In genomic region chr17:82053130-82053529, GRCh38 we compare ENCODE assay signal across 9 cellular contexts. TPM values are rescaled to one million over a fixed set of nuclear protein-coding genes. Genes with fewer than 3 reads are reported as not detected.
DNase-seq lines count a peak whose midpoint lies in the region; ATAC-seq and TF ChIP-seq lines count a peak whose summit lies in the region.
"Had no signal": no experiment of that assay in that cellular context is flagged by ENCODE, and none has a peak within 500 bp of the region (broad histone marks: within the 10 kb centered on the region; RNA-seq: fewer than 3 reads in every experiment).

No MANE protein-coding gene starts in this region.

- 89 to 92% methylated on average over 13 to 19 of the region's 19 CpGs for WGBS in endodermal cell (ENCODE audit: insufficient coverage in 1 of 2, insufficient read length in 1 of 2), 2 experiments
- no CpG with 5 or more reads among the region's 19 CpGs for WGBS in trophoblast cell (ENCODE audit: extremely low coverage, insufficient coverage, insufficient read length)

- H4K8ac ChIP-seq in trophoblast cell (ENCODE audit: low read depth, low read length): no peak overlapping the region

- no peak overlapping the region for H2BK12ac ChIP-seq in trophoblast cell (ENCODE audit: low read length)

- peak overlapping the region; percentile 100 for H3K4me2 ChIP-seq in trophoblast cell (ENCODE audit: low read length)

- ATAC-seq in HG02759 (IDR thresholded peaks at IDR 0.05; ENCODE audit: unreplicated experiment) (no peak), GM21717 (IDR thresholded peaks at IDR 0.05; ENCODE audit: unreplicated experiment) (no peak)

- no peak for TF ChIP-seq POLR2A in Peyer's patch (IDR thresholded peaks at IDR 0.05)

- peaks cover 9% of the 10 kb centered on the region for H3K79me2 ChIP-seq in trophoblast cell (ENCODE audit: control insufficient read depth, insufficient read depth, low read length, poor library complexity)

- H3K23ac ChIP-seq in trophoblast cell (ENCODE audit: low read length): no peak overlapping the region

- H3K18ac ChIP-seq in trophoblast cell (ENCODE audit: low read length): no peak overlapping the region

- peaks cover 4% of the 10 kb centered on the region for H3K4me1 Mint-ChIP-seq in endodermal cell

- H3K27ac ChIP-seq in Peyer's patch (no peak overlapping the region), endodermal cell (ENCODE audit: low read depth, low read length) (no peak overlapping the region), trophoblast cell (ENCODE audit: low read depth, low read length) (no peak overlapping the region), WERI-Rb-1 (no peak overlapping the region)

- H3K4me3 ChIP-seq in GM12864 (ENCODE audit: low read depth, low read length) (peak overlapping the region; percentile 94), Peyer's patch (peak overlapping the region in 3 of 4 donors; percentile 94 to 98 (median 96)), endodermal cell (ENCODE audit: low read length) (peak overlapping the region; percentile 89), trophoblast cell (ENCODE audit: low read depth, low read length) (no peak overlapping the region), WERI-Rb-1 (ENCODE audit: low read depth, low read length) (no peak overlapping the region)

- peaks cover 11% of the 10 kb centered on the region for H3K36me3 Mint-ChIP-seq in endodermal cell (ENCODE audit: low read depth)

- peak overlapping the region; percentile 78 for H3K4me3 Mint-ChIP-seq in endodermal cell

- H2BK120ac ChIP-seq in trophoblast cell (ENCODE audit: insufficient read depth, low read length, poor library complexity): no peak overlapping the region

- TF ChIP-seq CTCF in GM12864 (IDR thresholded peaks at IDR 0.05; ENCODE audit: low read depth, low read length, missing control alignments): no peak
- no peak for TF ChIP-seq CTCF in Peyer's patch (IDR thresholded peaks at IDR 0.05)
- no peak for TF ChIP-seq CTCF in endodermal cell (conservative IDR thresholded peaks at IDR 0.05)
- no peak for TF ChIP-seq CTCF in WERI-Rb-1 (IDR thresholded peaks at IDR 0.05; ENCODE audit: low read depth, low read length)

- no peak overlapping the region for H2BK5ac ChIP-seq in trophoblast cell (ENCODE audit: low read depth, low read length, poor library complexity)

- H3K14ac ChIP-seq in trophoblast cell (ENCODE audit: low read length): no peak overlapping the region

- no peak overlapping the region for H2AK5ac ChIP-seq in trophoblast cell (ENCODE audit: low read length)

- H3K9me3 Mint-ChIP-seq in endodermal cell: no peaks in the 10 kb centered on the region

- no peak overlapping the region for H4K91ac ChIP-seq in trophoblast cell (ENCODE audit: low read depth, low read length)

- H3K27me3 Mint-ChIP-seq in endodermal cell (ENCODE audit: insufficient read depth): no peaks in the 10 kb centered on the region

- peak overlapping the region; percentile 71 for H3K9ac ChIP-seq in endodermal cell (ENCODE audit: extremely low read depth, low read length, poor library complexity, severe bottlenecking)
- peak overlapping the region; percentile 15 for H3K9ac ChIP-seq in trophoblast cell (ENCODE audit: low read length)

- H3K4me1 ChIP-seq in Peyer's patch (peaks cover 0 to 31% (median 23%) of the 10 kb centered on the region in 4 donors), endodermal cell (ENCODE audit: control insufficient read depth, insufficient read depth, low read length) (no peaks in the 10 kb centered on the region), trophoblast cell (ENCODE audit: control insufficient read depth in 1 of 2, insufficient read depth in 2 of 2, low read length in 2 of 2) (peaks cover 14 to 15% of the 10 kb centered on the region in 2 experiments)

- peaks cover 0 to 69% (median 0%) of the 10 kb centered on the region in 3 donors for H3K36me3 ChIP-seq in Peyer's patch
- H3K36me3 ChIP-seq in endodermal cell (ENCODE audit: control insufficient read depth, insufficient read depth, low read length): peaks cover 47% of the 10 kb centered on the region
- peaks cover 66 to 71% of the 10 kb centered on the region in 2 experiments for H3K36me3 ChIP-seq in trophoblast cell (ENCODE audit: control insufficient read depth in 1 of 2, insufficient read depth in 2 of 2, low read length in 2 of 2)
- peaks cover 74% of the 10 kb centered on the region for H3K36me3 ChIP-seq in WERI-Rb-1

- no peak overlapping the region for H2AFZ ChIP-seq in trophoblast cell (ENCODE audit: insufficient read depth, low read length, poor library complexity)

- H3K27me3 ChIP-seq in Peyer's patch (no peaks in the 10 kb centered on the region), endodermal cell (ENCODE audit: control insufficient read depth, insufficient read depth, low read length, poor library complexity, severe bottlenecking) (no peaks in the 10 kb centered on the region), trophoblast cell (ENCODE audit: insufficient read depth, low read length) (no peaks in the 10 kb centered on the region), WERI-Rb-1 (ENCODE audit: insufficient read depth, low read depth, severe bottlenecking) (no peaks in the 10 kb centered on the region)

- peaks cover 4% of the 10 kb centered on the region for H3K79me1 ChIP-seq in trophoblast cell (ENCODE audit: low read length)

- H3K27ac Mint-ChIP-seq in endodermal cell: no peak overlapping the region

- H3K4ac ChIP-seq in trophoblast cell (ENCODE audit: low read depth, low read length): no peak overlapping the region

- no peak overlapping the region for H4K12ac ChIP-seq in trophoblast cell (ENCODE audit: low read depth, low read length)

- H3K9me3 ChIP-seq in Peyer's patch: no peaks in the 10 kb centered on the region
- H3K9me3 ChIP-seq in endodermal cell (ENCODE audit: control insufficient read depth, low read length): no peaks in the 10 kb centered on the region
- peaks cover 4% of the 10 kb centered on the region for H3K9me3 ChIP-seq in trophoblast cell (ENCODE audit: insufficient read depth, low read depth, low read length)
- no peaks in the 10 kb centered on the region for H3K9me3 ChIP-seq in WERI-Rb-1 (ENCODE audit: severe bottlenecking)
- H3K9me3 ChIP-seq: mucosa of descending colon had no signal

- DNase-seq in GM12864 (ENCODE audit: low read depth): no peak
- no peak for DNase-seq in Peyer's patch
- no peak for DNase-seq in endodermal cell
- no peak for DNase-seq in trophoblast cell
- DNase-seq in WERI-Rb-1: no peak
- no peak for DNase-seq in C1 segment of cervical spinal cord (lab: John Stamatoyannopoulos, UW)

RNA-seq across cellular contexts. Expression of gene GPS1, which starts 1.4 kb away (rescaled TPM):
- total RNA-seq in Peyer's patch: 100 to 1,000 TPM in 1 of 4 donors, 10 to 100 TPM in 3; 69.2 to 138 (median 88.5) TPM
- total RNA-seq in endodermal cell: 100 to 1,000 TPM; 152 to 153 TPM
- 128 TPM for polyA plus RNA-seq in endodermal cell (2013, experiment 1 of 2)
- polyA plus RNA-seq in endodermal cell (2013, experiment 2 of 2): 119 TPM
- polyA plus RNA-seq in trophoblast cell (2013): 75.8 and 78.1 TPM in 2 replicates

RNA-seq across cellular contexts. Expression of gene RFNG, which starts 1.5 kb away (rescaled TPM):
- total RNA-seq in Peyer's patch (10 to 100 TPM; 42.9 to 65.7 (median 50.2) TPM), endodermal cell (10 to 100 TPM; 46.3 to 54.5 TPM)
- polyA plus RNA-seq in endodermal cell (2013, experiment 1 of 2): 44.6 TPM
- 43.4 TPM for polyA plus RNA-seq in endodermal cell (2013, experiment 2 of 2)
- 26.3 and 27.2 TPM in 2 replicates for polyA plus RNA-seq in trophoblast cell (2013)

RNA-seq across cellular contexts. Expression of gene DUS1L, which starts 12.5 kb away (rescaled TPM):
- 100 to 1,000 TPM in 3 of 4 donors, 10 to 100 TPM in 1; 73.6 to 207 (median 122) TPM for total RNA-seq in Peyer's patch
- 100 to 1,000 TPM in 1 of 2 donors, 10 to 100 TPM in 1; 85.3 to 108 TPM for total RNA-seq in endodermal cell
- polyA plus RNA-seq in endodermal cell (2013, experiment 1 of 2): 74.8 TPM
- 69.5 TPM for polyA plus RNA-seq in endodermal cell (2013, experiment 2 of 2)
- 23.6 and 26.7 TPM in 2 replicates for polyA plus RNA-seq in trophoblast cell (2013)

RNA-seq across cellular contexts. Expression of gene DCXR, which starts 15.6 kb away (rescaled TPM):
- total RNA-seq in Peyer's patch (100 to 1,000 TPM in 2 of 4 donors, 10 to 100 TPM in 2; 68.5 to 104 (median 86.8) TPM), endodermal cell (10 to 100 TPM; 73.8 to 83.6 TPM)
- 84.8 TPM for polyA plus RNA-seq in endodermal cell (2013, experiment 1 of 2)
- polyA plus RNA-seq in endodermal cell (2013, experiment 2 of 2): 72.9 TPM
- polyA plus RNA-seq in trophoblast cell (2013): 47.4 and 49.9 TPM in 2 replicates

RNA-seq across cellular contexts. Expression of gene RAC3, which starts 21.7 kb away (rescaled TPM):
- total RNA-seq in Peyer's patch: 10 to 100 TPM in 2 of 4 donors, 1 to 10 TPM in 2; 4.6 to 20.6 (median 9.8) TPM
- total RNA-seq in endodermal cell: 10 to 100 TPM; 45.7 to 53.9 TPM
- 58.8 TPM for polyA plus RNA-seq in endodermal cell (2013, experiment 1 of 2)
- polyA plus RNA-seq in endodermal cell (2013, experiment 2 of 2): 53.5 TPM
- 24.0 and 25.6 TPM in 2 replicates for polyA plus RNA-seq in trophoblast cell (2013)

Comparison
In these comparisons a context has a peak if more than half of its experiments do, and no peak if none do; other contexts are left out.
1. H3K4me3 ChIP-seq: peak in GM12864 (single experiment), Peyer's patch (3 of 4) and endodermal cell (single experiment); none in trophoblast cell (single experiment) and WERI-Rb-1 (single experiment).